Comparison of ENCODE assay signal across 11 cellular contexts in genomic region chr9:70480405-70480980, GRCh38.
DNase-seq lines count a peak whose midpoint lies in the region; ATAC-seq and TF ChIP-seq lines count a peak whose summit lies in the region.
"Had no signal": no experiment of that assay in that cellular context is flagged by ENCODE, and none has a peak within 500 bp of the region (broad histone marks: within the 10 kb centered on the region; RNA-seq: fewer than 3 reads in every experiment).

No MANE protein-coding gene starts in this region.

- 46 to 67% (median 49%) methylated on average over 15 of the region's 15 CpGs for WGBS in adrenal gland, 4 donors

- H3F3A ChIP-seq in GM23338 (replicated peaks; ENCODE audit: low read depth): no peaks in the 10 kb centered on the region

- TF ChIP-seq CTCF in GM23338 (conservative IDR thresholded peaks at IDR 0.05; ENCODE audit: low read depth in 2 of 2) (no peak), adrenal gland (IDR thresholded peaks at IDR 0.05) (no peak), right atrium auricular region (IDR thresholded peaks at IDR 0.05) (no peak)

- intact Hi-C loops in adrenal gland (cut with DNase I): loop anchor here (5.0 to 10.0 kb wide), 4 partner anchors 58 to 136 kb away; partner anchors contain the start of gene KLF9 (in 1 of the 2)
- intact Hi-C loops in sciatic nerve (cut with DNase I): loop anchor here (5.0 to 10.0 kb wide), 2 partner anchors 68 to 124 kb away; partner anchors contain the start of gene KLF9
- intact Hi-C loops in activated naive CD4-positive, alpha-beta T cell treated with anti-CD3 and anti-CD28 coated beads for 36 hours (cut with micrococcal nuclease): no loop called here

- no peaks in the 10 kb centered on the region for H3K36me3 Mint-ChIP-seq in GM23338 (ENCODE audit: low read depth)
- no peaks in the 10 kb centered on the region for H3K36me3 Mint-ChIP-seq in activated naive CD4-positive, alpha-beta T cell treated with anti-CD3 and anti-CD28 coated beads for 36 hours (ENCODE audit: low read depth)

- no peak overlapping the region for H3K4me2 ChIP-seq in GM23338

- peaks cover 23% of the 10 kb centered on the region for H3K4me1 Mint-ChIP-seq in GM23338
- H3K4me1 Mint-ChIP-seq in activated naive CD4-positive, alpha-beta T cell treated with anti-CD3 and anti-CD28 coated beads for 36 hours (ENCODE audit: low read depth): peaks cover 14% of the 10 kb centered on the region

- no peak for DNase-seq in GM23338 (ENCODE audit: low spot score)
- peak; percentile 48 to 96 (median 78) for DNase-seq in adrenal gland
- peak; percentile 99 for DNase-seq in right atrium auricular region (ENCODE audit: low spot score)
- DNase-seq in sciatic nerve (ENCODE audit: low spot score): peak; percentile 85
- no peak for DNase-seq in activated naive CD4-positive, alpha-beta T cell treated with anti-CD3 and anti-CD28 coated beads for 36 hours
- DNase-seq in OCI-M1 (lab: John Stamatoyannopoulos, UW): no peak

- H3K4me3 ChIP-seq in GM23338 (no peak overlapping the region), adrenal gland (peak overlapping the region in 1 of 4 donors; percentile 5), right atrium auricular region (no peak overlapping the region)
- H3K4me3 ChIP-seq: GM12878, SK-N-MC had no signal

- H3K9me2 ChIP-seq in GM23338 (ENCODE audit: insufficient read depth): 0 out of 2 replicates have a peak, but pooled peaks cover 2% of the 10 kb centered on the region

- no peak overlapping the region for H3K27ac ChIP-seq in GM23338 (ENCODE audit: low read depth)
- H3K27ac ChIP-seq in adrenal gland: peak overlapping the region; percentile 1 to 93 (median 77)
- H3K27ac ChIP-seq in right atrium auricular region: peak overlapping the region; percentile 90
- H3K27ac ChIP-seq: SK-N-MC had no signal

- H3K27me3 Mint-ChIP-seq in GM23338 (ENCODE audit: insufficient read depth, low read depth, poor library complexity): no peaks in the 10 kb centered on the region
- no peaks in the 10 kb centered on the region for H3K27me3 Mint-ChIP-seq in activated naive CD4-positive, alpha-beta T cell treated with anti-CD3 and anti-CD28 coated beads for 36 hours (ENCODE audit: low read depth)

- peaks cover 17% of the 10 kb centered on the region for H3K4me1 ChIP-seq in GM23338 (ENCODE audit: insufficient read depth)
- peaks cover 10 to 59% of the 10 kb centered on the region in 2 donors for H3K4me1 ChIP-seq in adrenal gland (replicated peaks in 1 of 2)
- peaks cover 0 to 96% of the 10 kb centered on the region in 2 donors for H3K4me1 ChIP-seq in right atrium auricular region

- H3K79me2 ChIP-seq in GM23338 (replicated peaks; ENCODE audit: insufficient read depth): no peaks in the 10 kb centered on the region

- no peak overlapping the region for H3K4me3 Mint-ChIP-seq in GM23338
- no peak overlapping the region for H3K4me3 Mint-ChIP-seq in activated naive CD4-positive, alpha-beta T cell treated with anti-CD3 and anti-CD28 coated beads for 36 hours
- H3K4me3 Mint-ChIP-seq: neural crest cell had no signal

- no peaks in the 10 kb centered on the region for H3K9me3 Mint-ChIP-seq in GM23338
- no peaks in the 10 kb centered on the region for H3K9me3 Mint-ChIP-seq in activated naive CD4-positive, alpha-beta T cell treated with anti-CD3 and anti-CD28 coated beads for 36 hours
- H3K9me3 Mint-ChIP-seq: neural crest cell had no signal

- H3K27ac Mint-ChIP-seq in GM23338: no peak overlapping the region
- no peak overlapping the region for H3K27ac Mint-ChIP-seq in activated naive CD4-positive, alpha-beta T cell treated with anti-CD3 and anti-CD28 coated beads for 36 hours

- TF ChIP-seq POLR2A in adrenal gland (IDR thresholded peaks at IDR 0.05): peak; percentile 37 to 64

- H2AFZ ChIP-seq in GM23338: peak overlapping the region; percentile 89

- H4K20me1 ChIP-seq in GM23338 (replicated peaks; ENCODE audit: insufficient read depth): no peaks in the 10 kb centered on the region

- H3K9me3 ChIP-seq in adrenal gland (replicated peaks in 1 of 3): no peaks in the 10 kb centered on the region
- no peaks in the 10 kb centered on the region for H3K9me3 ChIP-seq in right atrium auricular region

- CTCF ChIA-PET in activated naive CD4-positive, alpha-beta T cell treated with anti-CD3 and anti-CD28 coated beads for 36 hours (lab: Charles Lee): interaction anchor here (0.6 to 1.0 kb wide), 4 partner anchors 11 to 122 kb away, joined by 3 to 4 read pairs (median 4); no protein-coding TSS in a partner anchor

- ATAC-seq in GM23338: peak; percentile 17
- ATAC-seq in sciatic nerve: peak; percentile 95
- no peak for ATAC-seq in GM19328 (IDR thresholded peaks at IDR 0.05; ENCODE audit: unreplicated experiment)
- no peak for ATAC-seq in GM21529 (IDR thresholded peaks at IDR 0.05; ENCODE audit: unreplicated experiment)
- ATAC-seq: GM12878 had no signal

- H3K27me3 ChIP-seq in GM23338 (ENCODE audit: insufficient read depth): no peaks in the 10 kb centered on the region
- H3K27me3 ChIP-seq in adrenal gland: no peaks in the 10 kb centered on the region
- H3K27me3 ChIP-seq in right atrium auricular region: no peaks in the 10 kb centered on the region

- H3K36me3 ChIP-seq in GM23338 (ENCODE audit: insufficient read depth) (no peaks in the 10 kb centered on the region), adrenal gland (replicated peaks in 1 of 2) (no peaks in the 10 kb centered on the region), right atrium auricular region (no peaks in the 10 kb centered on the region)

TF ChIP-seq in GM23338, 12 proteins besides CTCF, POLR2A, EP300 and RAD21 (continues in another document):
- TF ChIP-seq EZH2 (IDR thresholded peaks at IDR 0.05; ENCODE audit: low read depth, unreplicated experiment): no peak
- no peak for TF ChIP-seq EZH2phosphoT487 (IDR thresholded peaks at IDR 0.05; ENCODE audit: unreplicated experiment)
- no peak for TF ChIP-seq POLR2AphosphoS5 (IDR thresholded peaks at IDR 0.05; ENCODE audit: low read depth)
- TF ChIP-seq STAT1 (IDR thresholded peaks at IDR 0.05; ENCODE audit: unreplicated experiment): no peak
- TF ChIP-seq ZNF331 (CRISPR knock-in tag; IDR thresholded peaks at IDR 0.05; ENCODE audit: low read depth): no peak
- TF ChIP-seq, protein P1, sequence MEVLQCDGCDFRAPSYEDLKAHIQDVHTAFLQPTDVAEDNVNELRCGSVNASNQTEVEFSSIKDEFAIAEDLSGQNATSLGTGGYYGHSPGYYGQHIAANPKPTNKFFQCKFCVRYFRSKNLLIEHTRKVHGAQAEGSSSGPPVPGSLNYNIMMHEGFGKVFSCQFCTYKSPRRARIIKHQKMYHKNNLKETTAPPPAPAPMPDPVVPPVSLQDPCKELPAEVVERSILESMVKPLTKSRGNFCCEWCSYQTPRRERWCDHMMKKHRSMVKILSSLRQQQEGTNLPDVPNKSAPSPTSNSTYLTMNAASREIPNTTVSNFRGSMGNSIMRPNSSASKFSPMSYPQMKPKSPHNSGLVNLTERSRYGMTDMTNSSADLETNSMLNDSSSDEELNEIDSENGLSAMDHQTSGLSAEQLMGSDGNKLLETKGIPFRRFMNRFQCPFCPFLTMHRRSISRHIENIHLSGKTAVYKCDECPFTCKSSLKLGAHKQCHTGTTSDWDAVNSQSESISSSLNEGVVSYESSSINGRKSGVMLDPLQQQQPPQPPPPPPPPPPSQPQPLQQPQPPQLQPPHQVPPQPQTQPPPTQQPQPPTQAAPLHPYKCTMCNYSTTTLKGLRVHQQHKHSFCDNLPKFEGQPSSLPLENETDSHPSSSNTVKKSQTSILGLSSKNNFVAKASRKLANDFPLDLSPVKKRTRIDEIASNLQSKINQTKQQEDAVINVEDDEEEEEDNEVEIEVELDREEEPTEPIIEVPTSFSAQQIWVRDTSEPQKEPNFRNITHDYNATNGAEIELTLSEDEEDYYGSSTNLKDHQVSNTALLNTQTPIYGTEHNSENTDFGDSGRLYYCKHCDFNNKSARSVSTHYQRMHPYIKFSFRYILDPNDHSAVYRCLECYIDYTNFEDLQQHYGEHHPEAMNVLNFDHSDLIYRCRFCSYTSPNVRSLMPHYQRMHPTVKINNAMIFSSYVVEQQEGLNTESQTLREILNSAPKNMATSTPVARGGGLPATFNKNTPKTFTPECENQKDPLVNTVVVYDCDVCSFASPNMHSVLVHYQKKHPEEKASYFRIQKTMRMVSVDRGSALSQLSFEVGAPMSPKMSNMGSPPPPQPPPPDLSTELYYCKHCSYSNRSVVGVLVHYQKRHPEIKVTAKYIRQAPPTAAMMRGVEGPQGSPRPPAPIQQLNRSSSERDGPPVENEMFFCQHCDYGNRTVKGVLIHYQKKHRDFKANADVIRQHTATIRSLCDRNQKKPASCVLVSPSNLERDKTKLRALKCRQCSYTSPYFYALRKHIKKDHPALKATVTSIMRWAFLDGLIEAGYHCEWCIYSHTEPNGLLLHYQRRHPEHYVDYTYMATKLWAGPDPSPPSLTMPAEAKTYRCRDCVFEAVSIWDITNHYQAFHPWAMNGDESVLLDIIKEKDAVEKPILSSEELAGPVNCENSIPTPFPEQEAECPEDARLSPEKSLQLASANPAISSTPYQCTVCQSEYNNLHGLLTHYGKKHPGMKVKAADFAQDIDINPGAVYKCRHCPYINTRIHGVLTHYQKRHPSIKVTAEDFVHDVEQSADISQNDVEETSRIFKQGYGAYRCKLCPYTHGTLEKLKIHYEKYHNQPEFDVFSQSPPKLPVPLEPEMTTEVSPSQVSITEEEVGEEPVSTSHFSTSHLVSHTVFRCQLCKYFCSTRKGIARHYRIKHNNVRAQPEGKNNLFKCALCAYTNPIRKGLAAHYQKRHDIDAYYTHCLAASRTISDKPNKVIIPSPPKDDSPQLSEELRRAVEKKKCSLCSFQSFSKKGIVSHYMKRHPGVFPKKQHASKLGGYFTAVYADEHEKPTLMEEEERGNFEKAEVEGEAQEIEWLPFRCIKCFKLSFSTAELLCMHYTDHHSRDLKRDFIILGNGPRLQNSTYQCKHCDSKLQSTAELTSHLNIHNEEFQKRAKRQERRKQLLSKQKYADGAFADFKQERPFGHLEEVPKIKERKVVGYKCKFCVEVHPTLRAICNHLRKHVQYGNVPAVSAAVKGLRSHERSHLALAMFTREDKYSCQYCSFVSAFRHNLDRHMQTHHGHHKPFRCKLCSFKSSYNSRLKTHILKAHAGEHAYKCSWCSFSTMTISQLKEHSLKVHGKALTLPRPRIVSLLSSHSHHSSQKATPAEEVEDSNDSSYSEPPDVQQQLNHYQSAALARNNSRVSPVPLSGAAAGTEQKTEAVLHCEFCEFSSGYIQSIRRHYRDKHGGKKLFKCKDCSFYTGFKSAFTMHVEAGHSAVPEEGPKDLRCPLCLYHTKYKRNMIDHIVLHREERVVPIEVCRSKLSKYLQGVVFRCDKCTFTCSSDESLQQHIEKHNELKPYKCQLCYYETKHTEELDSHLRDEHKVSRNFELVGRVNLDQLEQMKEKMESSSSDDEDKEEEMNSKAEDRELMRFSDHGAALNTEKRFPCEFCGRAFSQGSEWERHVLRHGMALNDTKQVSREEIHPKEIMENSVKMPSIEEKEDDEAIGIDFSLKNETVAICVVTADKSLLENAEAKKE (CRISPR knock-in tag; IDR thresholded peaks at IDR 0.05): no peak
- no peak for TF ChIP-seq NANOG (IDR thresholded peaks at IDR 0.05; ENCODE audit: borderline replicate concordance)
- no peak for TF ChIP-seq JUNB (IDR thresholded peaks at IDR 0.05; ENCODE audit: unreplicated experiment)
- no peak for TF ChIP-seq CREB1 (CRISPR knock-in tag; IDR thresholded peaks at IDR 0.05; ENCODE audit: low read depth)

Comparison
In these comparisons a context has a peak if more than half of its experiments do, and no peak if none do; other contexts are left out.
1. ATAC-seq: peak in GM23338 (single experiment) and sciatic nerve (single experiment); none in GM19328 (single experiment) and GM21529 (single experiment).
2. DNase-seq: peak in adrenal gland (7 of 7), right atrium auricular region (single experiment) and sciatic nerve (single experiment); none in GM23338 (single experiment), activated naive CD4-positive, alpha-beta T cell treated with anti-CD3 and anti-CD28 coated beads for 36 hours (single experiment) and OCI-M1 (single experiment).